Comparison of ENCODE assay signal across 8 cellular contexts in the genomic region with DNA sequence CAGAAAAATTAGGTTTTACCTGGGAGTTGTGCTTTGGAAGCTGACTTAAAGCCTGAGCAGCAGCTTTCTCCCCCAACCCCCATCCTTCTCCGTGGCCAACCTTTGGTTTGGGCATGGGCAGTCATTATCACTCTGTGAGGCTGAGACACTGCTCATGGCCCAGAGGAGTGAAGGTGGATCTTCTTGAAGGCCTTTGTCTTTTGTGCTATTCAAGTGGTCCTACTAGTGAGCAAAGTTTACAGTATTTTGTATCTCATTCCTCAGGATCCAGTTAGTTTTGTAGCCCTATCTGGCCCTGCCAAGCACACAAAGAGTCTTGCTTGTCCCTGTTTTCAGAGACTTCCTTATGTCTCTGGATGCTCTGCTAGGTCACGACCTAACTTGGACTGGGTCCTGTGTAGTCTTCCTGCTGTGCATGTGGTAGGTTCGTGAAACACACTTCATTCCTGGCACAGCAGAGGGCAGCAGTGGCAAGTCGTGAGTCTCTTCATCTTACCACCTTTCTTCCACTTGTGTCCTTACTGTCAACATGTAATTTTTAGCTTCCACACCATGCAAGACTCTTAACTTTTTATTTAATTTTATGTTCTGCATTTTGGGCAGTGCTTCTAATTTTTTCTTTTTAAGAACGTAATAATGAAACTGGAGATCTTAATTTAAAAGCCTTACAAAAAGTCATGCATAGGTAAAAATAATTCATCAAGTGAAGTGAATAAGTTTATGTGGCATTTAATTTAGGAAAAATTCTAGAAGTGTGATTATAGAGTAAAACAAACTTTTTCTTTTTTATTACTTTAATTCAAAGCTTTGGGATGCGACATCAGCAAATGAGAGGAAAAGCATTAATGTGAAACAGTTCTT. TPM values are rescaled to one million over a fixed set of nuclear protein-coding genes. Genes with fewer than 3 reads are reported as not detected.
DNase-seq lines count a peak whose midpoint lies in the region; FAIRE-seq and TF ChIP-seq lines count a peak whose summit lies in the region.

No MANE protein-coding gene starts in this region.

- no peak overlapping the region for H3K4me3 ChIP-seq in astrocyte (ENCODE audit: insufficient read depth, low read depth, low read length)

- H4K20me1 ChIP-seq in astrocyte (ENCODE audit: insufficient read depth, low read length), result peaks cover 9% of the 10 kb centered on the region

- no peaks in the 10 kb centered on the region for H3K4me1 ChIP-seq in astrocyte (ENCODE audit: insufficient read depth, low read length)

- no peak overlapping the region for H3K27ac ChIP-seq in astrocyte (ENCODE audit: low read depth, low read length)

- no peak overlapping the region for H3K4me2 ChIP-seq in astrocyte (ENCODE audit: low read length)

- H3K27me3 Mint-ChIP-seq in astrocyte (ENCODE audit: low read depth, unreplicated experiment), result no peaks in the 10 kb centered on the region

- peaks cover 5% of the 10 kb centered on the region for H3K36me3 ChIP-seq in astrocyte (ENCODE audit: insufficient read depth, low read length)

- H3K4me3 Mint-ChIP-seq in astrocyte (ENCODE audit: unreplicated experiment), result no peak overlapping the region

- DNase-seq in NCI-H345 (lab: John Stamatoyannopoulos, UW) (peak; percentile 4), NCI-H345 treated with DMSO at 0.1 percent for 48 hours (lab: John Stamatoyannopoulos, UW; ENCODE audit: unreplicated experiment) (no peak), H4 (ENCODE audit: low spot score) (peak; percentile 68), SK-N-DZ (ENCODE audit: low spot score) (peak; percentile 62), astrocyte (ENCODE audit: low read depth) (peak; percentile 40), iPS DF 4.7 (ENCODE audit: extremely low read depth, low spot score) (peak; percentile 33)
- peak; percentile 53 for DNase-seq in stimulated activated CD4-positive, alpha-beta T cell treated with anti-CD3 and anti-CD28 coated beads, Interleukin-1b, Interleukin-23, amount 100 ng/mL, for 48 hours

- H3K4me1 Mint-ChIP-seq in astrocyte (ENCODE audit: low read depth, unreplicated experiment), result peaks cover 8% of the 10 kb centered on the region

- TF ChIP-seq CTCF in LNCAP (IDR thresholded peaks at IDR 0.05) (peak; percentile 57), astrocyte (IDR thresholded peaks at IDR 0.05; ENCODE audit: insufficient read depth, low read depth, low read length) (peak; percentile 72)

- H3K27me3 ChIP-seq in astrocyte (ENCODE audit: insufficient read depth, low read length), result no peaks in the 10 kb centered on the region

- no peaks in the 10 kb centered on the region for H3K9me3 Mint-ChIP-seq in astrocyte (ENCODE audit: unreplicated experiment)

- FAIRE-seq in astrocyte (lab: Jason Lieb, UNC), result peak; percentile 37

- peak overlapping the region; percentile 13 for H3K9ac ChIP-seq in astrocyte (ENCODE audit: low read length)

- no peaks in the 10 kb centered on the region for H3K79me2 ChIP-seq in astrocyte (ENCODE audit: insufficient read depth, low read length)

- H3K27ac Mint-ChIP-seq in astrocyte (ENCODE audit: unreplicated experiment), result no peak overlapping the region

- no peak overlapping the region for H2AFZ ChIP-seq in astrocyte (ENCODE audit: low read depth, low read length)

- no peaks in the 10 kb centered on the region for H3K9me3 ChIP-seq in astrocyte (ENCODE audit: insufficient read depth, low read depth, low read length)

- H3K36me3 Mint-ChIP-seq in astrocyte (ENCODE audit: low read depth, unreplicated experiment), result peaks cover 9% of the 10 kb centered on the region

RNA-seq across cellular contexts. Expression of a gene that starts 53.7 kb away (rescaled TPM):
- total RNA-seq in H4 (2014; rRNA removed; shearing (Covaris generic)), result 6.4 and 7.2 TPM in 2 replicates
- polyA plus RNA-seq in SK-N-DZ (2014; cell fraction: cytosol; rRNA removed), result 23.4 and 25.3 TPM in 2 replicates
- polyA plus RNA-seq in SK-N-DZ (2014; cell fraction: nucleus; rRNA removed), result 12.8 and 13.8 TPM in 2 replicates
- 38.3 and 49.2 TPM in 2 replicates for total RNA-seq in astrocyte

RNA-seq across cellular contexts. Expression of a gene that starts 54.2 kb away (rescaled TPM):
- total RNA-seq in H4 (2014; rRNA removed; shearing (Covaris generic)), result 34.3 and 37.6 TPM in 2 replicates
- 24.2 and 24.3 TPM in 2 replicates for polyA plus RNA-seq in SK-N-DZ (2014; cell fraction: cytosol; rRNA removed)
- polyA plus RNA-seq in SK-N-DZ (2014; cell fraction: nucleus; rRNA removed), result 10.0 and 14.5 TPM in 2 replicates
- total RNA-seq in astrocyte, result 126 and 130 TPM in 2 replicates
